In genomic region chr10:102644646-102645387, GRCh38 we compare ENCODE assay signal across 8 cellular contexts. TPM values are rescaled to one million over a fixed set of nuclear protein-coding genes. Genes with fewer than 3 reads are reported as not detected.
DNase-seq lines count a peak whose midpoint lies in the region; ATAC-seq and TF ChIP-seq lines count a peak whose summit lies in the region.

No MANE protein-coding gene starts in this region.

- 0 out of 2 replicates have a peak, but pooled peaks cover 10% of the 10 kb centered on the region for H4K20me1 ChIP-seq in GM23248 (ENCODE audit: insufficient read depth)

- in situ Hi-C loops in GM23248 (cut with MboI): no loop called here

- peak overlapping the region; percentile 84 for H3K4me2 ChIP-seq in GM23248 (ENCODE audit: unreplicated experiment)

- H3K9me2 ChIP-seq in GM23248 (ENCODE audit: insufficient read depth): no peaks in the 10 kb centered on the region

- peaks cover 52% of the 10 kb centered on the region for H3K79me2 ChIP-seq in GM23248 (ENCODE audit: insufficient read depth)

- peak overlapping the region; percentile 91 for H3K4me3 ChIP-seq in AG04449 (ENCODE audit: low read depth, low read length)
- H3K4me3 ChIP-seq in GM23248: peak overlapping the region; percentile 88
- H3K4me3 ChIP-seq in liver (ENCODE audit: low read depth in 1 of 3, low read length in 3 of 3): peak overlapping the region; percentile 78 to 93 (median 91)

- H2AFZ ChIP-seq in GM23248: no peak overlapping the region

- peaks cover 14% of the 10 kb centered on the region for H3F3A ChIP-seq in GM23248 (ENCODE audit: insufficient read depth)

- peak overlapping the region; percentile 96 for H3K9ac ChIP-seq in GM23248
- H3K9ac ChIP-seq in liver (ENCODE audit: low read depth in 1 of 2, low read length in 2 of 2): peak overlapping the region; percentile 92 to 99

- H3K27ac ChIP-seq in GM23248: peak overlapping the region; percentile 97
- H3K27ac ChIP-seq in liver (ENCODE audit: low read depth in 1 of 2, low read length in 2 of 2): peak overlapping the region; percentile 99

- ATAC-seq in GM19324 (IDR thresholded peaks at IDR 0.05; ENCODE audit: low FRiP score, unreplicated experiment): no peak

- H3K4me1 ChIP-seq in GM23248 (ENCODE audit: insufficient read depth): peaks cover 36% of the 10 kb centered on the region
- H3K4me1 ChIP-seq in liver (ENCODE audit: control insufficient read depth in 4 of 4, insufficient read depth in 4 of 4, low read length in 3 of 4): peaks cover 18 to 50% (median 37%) of the 10 kb centered on the region in 4 donors

- H3K27me3 ChIP-seq in GM23248 (replicated peaks; ENCODE audit: insufficient read depth) (no peaks in the 10 kb centered on the region), liver (ENCODE audit: control insufficient read depth in 4 of 4, insufficient read depth in 4 of 4, low read length in 3 of 4) (no peaks in the 10 kb centered on the region)

- no peaks in the 10 kb centered on the region for H3K36me3 ChIP-seq in GM23248 (ENCODE audit: low read depth)
- no peaks in the 10 kb centered on the region for H3K36me3 ChIP-seq in liver (ENCODE audit: control insufficient read depth in 4 of 4, insufficient read depth in 3 of 4, low read depth in 1 of 4, low read length in 3 of 4)

- H3K9me3 ChIP-seq in GM23248 (ENCODE audit: low read depth) (no peaks in the 10 kb centered on the region), liver (ENCODE audit: control insufficient read depth in 4 of 4, low read length in 3 of 4) (no peaks in the 10 kb centered on the region)

- 0 to 1% methylated on average over 36 to 40 of the region's 62 CpGs for WGBS in GM23248 (ENCODE audit: low coverage in 1 of 2, low lambda C conversion rate in 2 of 2, missing lambda C conversion rate in 2 of 2), 2 experiments
- WGBS in liver: under 1% methylated on average over 62 of the region's 62 CpGs

- TF ChIP-seq RAD21 in liver (IDR thresholded peaks at IDR 0.05): peak in 1 of 2 donors; percentile 72

- peak; percentile 83 for TF ChIP-seq CTCF in AG04449 (IDR thresholded peaks at IDR 0.05; ENCODE audit: insufficient read depth, low read length, missing control alignments)
- TF ChIP-seq CTCF in liver (IDR thresholded peaks at IDR 0.05; ENCODE audit: low read depth, low read length, missing input control): peak; percentile 53

- POLR2A ChIA-PET in AG04449 (lab: Yijun Ruan, JAX): interaction anchor here (0.6 to 3.8 kb wide), 8 partner anchors 11 to 69 kb away, joined by 3 to 35 read pairs (median 6); partner anchors contain the start of genes ARL3 and SFXN2

- DNase-seq in AG04449 (ENCODE audit: low read depth, low spot score): no peak
- peak; percentile 90 for DNase-seq in GM23248
- DNase-seq in NCI-H226: peak; percentile 68
- DNase-seq in activated CD4-positive, alpha-beta T cell treated with anti-CD3 and anti-CD28 coated beads for 4 hours: peak; percentile 74 to 81
- peak; percentile 36 for DNase-seq in dedifferentiated amniotic fluid mesenchymal stem cell (ENCODE audit: extremely low spot score)
- DNase-seq in stimulated activated CD4-positive, alpha-beta T cell treated with anti-CD3 and anti-CD28 coated beads, Interleukin-2, amount 100 ng/mL, for 48 hours: peak; percentile 59 to 69

- CTCF ChIA-PET in AG04449 (lab: Yijun Ruan, JAX): interaction anchor here (0.8 to 3.2 kb wide), 21 partner anchors 9 to 142 kb away, joined by 3 to 11 read pairs (median 4); partner anchors contain the start of genes ACTR1A and SUFU

TF ChIP-seq in liver, 16 proteins besides CTCF, POLR2A, EP300 and RAD21:
- no peak for TF ChIP-seq SP1 (IDR thresholded peaks at IDR 0.05)
- no peak for TF ChIP-seq EGR1 (IDR thresholded peaks at IDR 0.05; ENCODE audit: low read depth in 2 of 2)
- TF ChIP-seq, protein P1, sequence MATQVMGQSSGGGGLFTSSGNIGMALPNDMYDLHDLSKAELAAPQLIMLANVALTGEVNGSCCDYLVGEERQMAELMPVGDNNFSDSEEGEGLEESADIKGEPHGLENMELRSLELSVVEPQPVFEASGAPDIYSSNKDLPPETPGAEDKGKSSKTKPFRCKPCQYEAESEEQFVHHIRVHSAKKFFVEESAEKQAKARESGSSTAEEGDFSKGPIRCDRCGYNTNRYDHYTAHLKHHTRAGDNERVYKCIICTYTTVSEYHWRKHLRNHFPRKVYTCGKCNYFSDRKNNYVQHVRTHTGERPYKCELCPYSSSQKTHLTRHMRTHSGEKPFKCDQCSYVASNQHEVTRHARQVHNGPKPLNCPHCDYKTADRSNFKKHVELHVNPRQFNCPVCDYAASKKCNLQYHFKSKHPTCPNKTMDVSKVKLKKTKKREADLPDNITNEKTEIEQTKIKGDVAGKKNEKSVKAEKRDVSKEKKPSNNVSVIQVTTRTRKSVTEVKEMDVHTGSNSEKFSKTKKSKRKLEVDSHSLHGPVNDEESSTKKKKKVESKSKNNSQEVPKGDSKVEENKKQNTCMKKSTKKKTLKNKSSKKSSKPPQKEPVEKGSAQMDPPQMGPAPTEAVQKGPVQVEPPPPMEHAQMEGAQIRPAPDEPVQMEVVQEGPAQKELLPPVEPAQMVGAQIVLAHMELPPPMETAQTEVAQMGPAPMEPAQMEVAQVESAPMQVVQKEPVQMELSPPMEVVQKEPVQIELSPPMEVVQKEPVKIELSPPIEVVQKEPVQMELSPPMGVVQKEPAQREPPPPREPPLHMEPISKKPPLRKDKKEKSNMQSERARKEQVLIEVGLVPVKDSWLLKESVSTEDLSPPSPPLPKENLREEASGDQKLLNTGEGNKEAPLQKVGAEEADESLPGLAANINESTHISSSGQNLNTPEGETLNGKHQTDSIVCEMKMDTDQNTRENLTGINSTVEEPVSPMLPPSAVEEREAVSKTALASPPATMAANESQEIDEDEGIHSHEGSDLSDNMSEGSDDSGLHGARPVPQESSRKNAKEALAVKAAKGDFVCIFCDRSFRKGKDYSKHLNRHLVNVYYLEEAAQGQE (IDR thresholded peaks at IDR 0.05): no peak

RNA-seq across cellular contexts. Expression of gene TRIM8, which starts 0.5 kb away (rescaled TPM):
- total RNA-seq in GM23248 (2014; rRNA removed; shearing (Covaris generic)): 108 and 114 TPM in 2 replicates
- polyA plus RNA-seq in GM23248 (2016; fragmentation: Nextera tagmentation; extraction: Ambion mirVana): 35.6 and 37.5 TPM in 2 replicates
- 10 to 100 TPM; 21.8 to 39.5 TPM for total RNA-seq in liver
- polyA plus RNA-seq in liver: 10 to 100 TPM; 15.8 to 45.3 TPM
